ENCODE assay signal across 11 cellular contexts in the genomic region with DNA sequence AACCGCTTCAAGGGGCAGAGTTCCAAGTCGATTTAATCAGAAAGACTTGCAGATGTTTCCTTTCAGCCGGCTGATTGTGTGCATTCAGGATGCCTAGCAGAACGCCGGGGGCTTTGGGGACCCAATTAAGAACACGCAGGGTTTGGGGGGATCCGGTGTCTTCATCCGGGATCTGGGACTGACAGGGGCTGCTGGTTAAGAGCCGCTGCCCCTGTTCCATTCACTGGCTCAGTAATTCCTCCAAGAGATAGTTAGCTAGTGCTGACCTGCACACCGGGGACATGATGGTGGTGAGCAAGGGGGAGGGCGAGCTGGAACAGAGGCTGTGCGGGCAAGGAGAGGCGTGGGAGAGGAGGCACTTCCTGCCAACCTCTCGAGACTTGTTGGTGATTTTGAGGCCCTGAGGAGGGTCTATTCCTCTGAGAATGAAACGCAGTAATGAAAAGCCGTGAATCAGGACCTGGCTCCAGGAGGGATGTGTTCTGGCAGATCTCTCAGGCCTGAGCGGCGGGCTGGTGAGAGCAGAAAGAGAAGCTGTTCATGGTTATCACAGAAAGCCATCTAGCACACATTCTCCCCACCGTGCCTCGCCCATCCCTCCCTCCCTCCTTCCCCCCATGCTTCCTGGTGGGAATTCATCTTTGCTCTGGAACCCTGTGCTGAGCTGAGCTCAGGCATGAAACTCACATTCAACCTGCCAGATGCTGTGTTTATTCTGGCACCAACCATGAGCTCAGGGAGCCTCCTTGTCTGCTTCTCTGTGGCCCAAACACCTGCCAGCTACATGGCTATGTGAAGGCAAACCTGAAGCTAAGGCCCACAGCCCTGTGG.
DNase-seq lines count a peak whose midpoint lies in the region; ATAC-seq and TF ChIP-seq lines count a peak whose summit lies in the region.
"Had no signal": no experiment of that assay in that cellular context is flagged by ENCODE, and none has a peak within 500 bp of the region (broad histone marks: within the 10 kb centered on the region; RNA-seq: fewer than 3 reads in every experiment).

No MANE protein-coding gene starts in this region.

- H3K9me3 Mint-ChIP-seq in activated naive CD4-positive, alpha-beta T cell treated with anti-CD3 and anti-CD28 coated beads for 36 hours = no peaks in the 10 kb centered on the region
- H3K9me3 Mint-ChIP-seq: activated T-helper 1 cell treated with anti-CD3 and anti-CD28 coated beads, Interleukin-12 subunit alpha, Interleukin-12 subunit beta, Interleukin-2, Interleukin-4 antibody, amounts not matched to agents 30 ng/mL and 10 ng/mL and 1 ng/mL, durations not matched to agents 14 hours and 24 hours and 36 hours; T-helper 1 cell treated with Interleukin-12 subunit alpha and Interleukin-12 subunit beta and Interleukin-4 antibody, amounts not matched to agents 30 μg/mL and 1 μg/mL, for 36 hours had no signal

- H3K36me3 ChIP-seq in thoracic aorta (no peaks in the 10 kb centered on the region), upper lobe of right lung (no peaks in the 10 kb centered on the region)

- H3K27me3 ChIP-seq in thoracic aorta (replicated peaks; ENCODE audit: insufficient read depth) = no peaks in the 10 kb centered on the region
- H3K27me3 ChIP-seq in upper lobe of right lung = no peaks in the 10 kb centered on the region

- H3K36me3 Mint-ChIP-seq in activated naive CD4-positive, alpha-beta T cell treated with anti-CD3 and anti-CD28 coated beads for 36 hours (ENCODE audit: low read depth) = no peaks in the 10 kb centered on the region

- no peak overlapping the region for H3K27ac Mint-ChIP-seq in activated naive CD4-positive, alpha-beta T cell treated with anti-CD3 and anti-CD28 coated beads for 36 hours
- H3K27ac Mint-ChIP-seq: activated T-helper 1 cell treated with anti-CD3 and anti-CD28 coated beads, Interleukin-12 subunit alpha, Interleukin-12 subunit beta, Interleukin-2, Interleukin-4 antibody, amounts not matched to agents 30 ng/mL and 10 ng/mL and 1 ng/mL, durations not matched to agents 14 hours and 24 hours and 36 hours; T-helper 1 cell treated with Interleukin-12 subunit alpha and Interleukin-12 subunit beta and Interleukin-4 antibody, amounts not matched to agents 30 μg/mL and 1 μg/mL, for 36 hours had no signal

- H3K4me3 ChIP-seq in fibroblast of the aortic adventitia (ENCODE audit: low read depth, low read length) = no peak overlapping the region
- peak overlapping the region; percentile 27 for H3K4me3 ChIP-seq in thoracic aorta
- no peak overlapping the region for H3K4me3 ChIP-seq in upper lobe of right lung

- DNase-seq in activated naive CD4-positive, alpha-beta T cell treated with anti-CD3 and anti-CD28 coated beads for 36 hours = peak; percentile 7
- no peak for DNase-seq in activated naive CD4-positive, alpha-beta T cell treated with Interleukin-2 at 50 U/mL for 16 hours
- peak; percentile 28 for DNase-seq in NCI-H774 (lab: John Stamatoyannopoulos, UW)
- DNase-seq in fibroblast of the aortic adventitia (ENCODE audit: low read depth) = peak; percentile 36
- DNase-seq in thoracic aorta (ENCODE audit: low spot score) = no peak
- no peak for DNase-seq in upper lobe of right lung
- DNase-seq in HUDEP-2 (lab: John Stamatoyannopoulos, UW; ENCODE audit: unreplicated experiment in 76 of 76) = no peak
- DNase-seq: stimulated activated naive CD4-positive, alpha-beta T cell treated with Interleukin-2 at 50 U/mL for 16 hours had no signal

- H3K9me3 ChIP-seq in thoracic aorta = no peaks in the 10 kb centered on the region
- H3K9me3 ChIP-seq in upper lobe of right lung = no peaks in the 10 kb centered on the region

- CTCF ChIA-PET in activated naive CD4-positive, alpha-beta T cell treated with anti-CD3 and anti-CD28 coated beads for 36 hours (lab: Charles Lee) = interaction anchor here (0.6 to 0.7 kb wide), 2 partner anchors 13 to 26 kb away, joined by 3 read pairs; no protein-coding TSS in a partner anchor

- ATAC-seq in thoracic aorta (ENCODE audit: insufficient number of reproducible peaks, low FRiP score, low read depth) = no peak
- no peak for ATAC-seq in GM21737 (IDR thresholded peaks at IDR 0.05; ENCODE audit: unreplicated experiment)
- ATAC-seq in upper lobe of right lung = no peak

- H3K4me3 Mint-ChIP-seq in activated naive CD4-positive, alpha-beta T cell treated with anti-CD3 and anti-CD28 coated beads for 36 hours = no peak overlapping the region
- H3K4me3 Mint-ChIP-seq: activated T-helper 1 cell treated with anti-CD3 and anti-CD28 coated beads, Interleukin-12 subunit alpha, Interleukin-12 subunit beta, Interleukin-2, Interleukin-4 antibody, amounts not matched to agents 30 ng/mL and 10 ng/mL and 1 ng/mL, durations not matched to agents 14 hours and 24 hours and 36 hours; T-helper 1 cell treated with Interleukin-12 subunit alpha and Interleukin-12 subunit beta and Interleukin-4 antibody, amounts not matched to agents 30 μg/mL and 1 μg/mL, for 36 hours had no signal

- TF ChIP-seq CTCF in fibroblast of the aortic adventitia (IDR thresholded peaks at IDR 0.05; ENCODE audit: insufficient read depth, low read length) (no peak), thoracic aorta (IDR thresholded peaks at IDR 0.05) (no peak), upper lobe of right lung (IDR thresholded peaks at IDR 0.05) (no peak)

- intact Hi-C loops in activated naive CD4-positive, alpha-beta T cell treated with anti-CD3 and anti-CD28 coated beads for 36 hours (cut with micrococcal nuclease) = no loop called here
- intact Hi-C loops in upper lobe of right lung (cut with DNase I) = no loop called here

- H3K27ac ChIP-seq in thoracic aorta (no peak overlapping the region), upper lobe of right lung (no peak overlapping the region)

- peaks cover 15 to 36% of the 10 kb centered on the region in 2 donors for H3K4me1 ChIP-seq in thoracic aorta (ENCODE audit: control insufficient read depth in 1 of 2, low read depth in 2 of 2)
- H3K4me1 ChIP-seq in upper lobe of right lung = peaks cover 5% of the 10 kb centered on the region

- H3K27me3 Mint-ChIP-seq in activated naive CD4-positive, alpha-beta T cell treated with anti-CD3 and anti-CD28 coated beads for 36 hours (ENCODE audit: low read depth) = peaks cover 11% of the 10 kb centered on the region

- H3K4me1 Mint-ChIP-seq in activated naive CD4-positive, alpha-beta T cell treated with anti-CD3 and anti-CD28 coated beads for 36 hours (ENCODE audit: low read depth) = peaks cover 3% of the 10 kb centered on the region

Comparison
In these comparisons a context has a peak if more than half of its experiments do, and no peak if none do; other contexts are left out.
1. DNase-seq: peak in activated naive CD4-positive, alpha-beta T cell treated with anti-CD3 and anti-CD28 coated beads for 36 hours (single experiment), NCI-H774 (single experiment) and fibroblast of the aortic adventitia (single experiment); none in activated naive CD4-positive, alpha-beta T cell treated with Interleukin-2 at 50 U/mL for 16 hours (single experiment), thoracic aorta (single experiment), upper lobe of right lung (single experiment) and HUDEP-2 (0 of 76).